ENCODE assay signal across 13 cellular contexts in the genomic region with DNA sequence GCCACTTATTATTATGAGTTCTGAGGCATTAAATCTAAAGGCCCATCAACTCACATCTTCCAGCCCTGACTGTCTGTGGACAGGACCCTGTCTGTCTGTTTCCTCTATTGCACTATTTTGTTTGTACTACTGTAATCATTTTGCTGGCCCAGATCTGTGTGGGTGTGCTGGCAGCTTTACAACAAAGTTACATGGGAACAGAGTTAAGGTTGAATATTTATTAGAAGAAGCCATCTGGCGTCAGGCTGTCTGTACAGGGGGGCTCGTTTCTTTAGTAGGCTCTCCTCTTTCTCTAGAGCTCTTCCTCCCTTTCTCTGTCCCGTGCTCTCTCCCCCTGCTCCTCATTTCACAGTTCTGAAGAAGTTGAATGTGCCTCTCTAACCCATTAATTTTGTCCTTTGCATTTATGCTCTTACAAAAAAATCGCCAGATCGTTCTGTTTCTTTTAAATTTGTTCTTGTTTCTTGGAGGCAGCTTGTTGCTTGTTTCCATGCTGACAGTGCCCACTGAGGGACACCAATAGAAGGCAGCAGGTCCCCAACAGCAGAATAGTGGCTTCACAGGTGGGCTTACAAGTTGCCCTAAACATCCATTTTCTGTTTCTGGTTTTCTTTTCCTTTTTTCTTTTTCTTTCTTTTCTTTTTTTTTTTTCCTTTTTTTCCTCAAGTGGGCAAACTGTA.
DNase-seq lines count a peak whose midpoint lies in the region; ATAC-seq and TF ChIP-seq lines count a peak whose summit lies in the region.
"Had no signal": no experiment of that assay in that cellular context is flagged by ENCODE, and none has a peak within 500 bp of the region (broad histone marks: within the 10 kb centered on the region; RNA-seq: fewer than 3 reads in every experiment).

No MANE protein-coding gene starts in this region.

- H4K91ac ChIP-seq in mesenchymal stem cell (ENCODE audit: low read length): peak overlapping the region; percentile 62

- peak overlapping the region; percentile 83 for H3K27ac ChIP-seq in mesenchymal stem cell (ENCODE audit: low read length, poor library complexity, severe bottlenecking)
- H3K27ac ChIP-seq: C4-2B had no signal

- no peaks in the 10 kb centered on the region for H3K36me3 ChIP-seq in mesenchymal stem cell (ENCODE audit: control insufficient read depth in 1 of 2, insufficient read depth in 2 of 2, low read depth in 1 of 2, low read length in 2 of 2)

- H2BK12ac ChIP-seq in mesenchymal stem cell (ENCODE audit: low read length in 2 of 2): peak overlapping the region; percentile 96 to 99

- no peak overlapping the region for H3K14ac ChIP-seq in mesenchymal stem cell (ENCODE audit: low read length in 2 of 2)

- H2BK120ac ChIP-seq in mesenchymal stem cell (ENCODE audit: low read depth, low read length): peak overlapping the region; percentile 27

- H2AK5ac ChIP-seq in mesenchymal stem cell (ENCODE audit: low read length, severe bottlenecking): no peak overlapping the region

- H2BK15ac ChIP-seq in mesenchymal stem cell (ENCODE audit: low read depth, poor library complexity, severe bottlenecking): no peak overlapping the region

- peak overlapping the region; percentile 51 for H3K4me2 ChIP-seq in mesenchymal stem cell (ENCODE audit: low read length, poor library complexity, severe bottlenecking)

- no peak overlapping the region for H3K23ac ChIP-seq in mesenchymal stem cell (ENCODE audit: low read length in 2 of 2)

- peak overlapping the region in 1 of 2 experiments; percentile 96 for H3K4ac ChIP-seq in mesenchymal stem cell (ENCODE audit: low read depth in 1 of 2, low read length in 2 of 2)

- peak overlapping the region; percentile 61 for H2BK5ac ChIP-seq in mesenchymal stem cell (ENCODE audit: low read depth, low read length, poor library complexity, severe bottlenecking)

- peak overlapping the region; percentile 73 to 75 for H3K18ac ChIP-seq in mesenchymal stem cell (ENCODE audit: low read depth in 1 of 2, low read length in 2 of 2)

- CTCF ChIA-PET in AG04449 (lab: Yijun Ruan, JAX): no interaction called here

- H3K9me3 ChIP-seq in mesenchymal stem cell (ENCODE audit: control insufficient read depth, low read length): no peaks in the 10 kb centered on the region

- TF ChIP-seq CTCF in AG04449 (IDR thresholded peaks at IDR 0.05; ENCODE audit: insufficient read depth, low read length, missing control alignments): no peak

- no peak overlapping the region for H2AFZ ChIP-seq in mesenchymal stem cell (ENCODE audit: low read depth, low read length)

- H3K27me3 ChIP-seq in mesenchymal stem cell (ENCODE audit: control insufficient read depth in 1 of 2, insufficient read depth in 1 of 2, low read length in 2 of 2): no peaks in the 10 kb centered on the region

- H3K4me3 ChIP-seq in AG04449 (ENCODE audit: low read depth, low read length) (no peak overlapping the region; the same call in 1 of the 2 replicates), mesenchymal stem cell (ENCODE audit: insufficient read depth in 1 of 2, low read depth in 1 of 2, low read length in 2 of 2) (peak overlapping the region in 1 of 2 experiments; percentile 21)

- WGBS in mesenchymal stem cell: 12% methylated on average over 5 of the region's 5 CpGs

- ATAC-seq in GM18517 (IDR thresholded peaks at IDR 0.05; ENCODE audit: unreplicated experiment): no peak
- no peak for ATAC-seq in GM19035 (IDR thresholded peaks at IDR 0.05; ENCODE audit: unreplicated experiment)
- ATAC-seq: Panc1 had no signal

- H3K4me1 ChIP-seq in mesenchymal stem cell (ENCODE audit: control insufficient read depth, insufficient read depth, low read depth, low read length): peaks cover 3% of the 10 kb centered on the region

- DNase-seq in AG04449 (ENCODE audit: low read depth, low spot score): peak; percentile 33
- peak; percentile 35 for DNase-seq in NCI-H1694 treated with DMSO at 0.1 percent for 48 hours (lab: John Stamatoyannopoulos, UW)
- DNase-seq in dermis blood vessel endothelial cell: peak; percentile 45
- DNase-seq in mesenchymal stem cell: peak; percentile 80
- DNase-seq in stimulated activated CD8-positive, alpha-beta memory T cell treated with anti-CD3 and anti-CD28 coated beads, Interleukin-4, amount 100 ng/mL, for 48 hours: no peak
- DNase-seq in OCI-M1 (lab: John Stamatoyannopoulos, UW): no peak
- DNase-seq: activated CD4-positive, alpha-beta T cell treated with anti-CD3 and anti-CD28 coated beads, Interleukin-2, amount 10 ng/mL, durations not matched to agents 24 days and 14 days; anterior cingulate cortex; KG1 had no signal

- POLR2A ChIA-PET in AG04449 (lab: Yijun Ruan, JAX): no interaction called here

- H4K8ac ChIP-seq in mesenchymal stem cell (ENCODE audit: low read length): peak overlapping the region; percentile 66

- H3K9ac ChIP-seq in mesenchymal stem cell (ENCODE audit: low read length): peak overlapping the region; percentile 70

- H3K79me1 ChIP-seq in mesenchymal stem cell (replicated peaks; ENCODE audit: low read length, poor library complexity, severe bottlenecking): no peaks in the 10 kb centered on the region

Comparison
In these comparisons a context has a peak if more than half of its experiments do, and no peak if none do; other contexts are left out.
1. DNase-seq: peak in AG04449 (single experiment), NCI-H1694 treated with DMSO at 0.1 percent for 48 hours (single experiment), dermis blood vessel endothelial cell (single experiment) and mesenchymal stem cell (single experiment); none in stimulated activated CD8-positive, alpha-beta memory T cell treated with anti-CD3 and anti-CD28 coated beads, Interleukin-4, amount 100 ng/mL, for 48 hours (single experiment) and OCI-M1 (single experiment).